In the genomic region with DNA sequence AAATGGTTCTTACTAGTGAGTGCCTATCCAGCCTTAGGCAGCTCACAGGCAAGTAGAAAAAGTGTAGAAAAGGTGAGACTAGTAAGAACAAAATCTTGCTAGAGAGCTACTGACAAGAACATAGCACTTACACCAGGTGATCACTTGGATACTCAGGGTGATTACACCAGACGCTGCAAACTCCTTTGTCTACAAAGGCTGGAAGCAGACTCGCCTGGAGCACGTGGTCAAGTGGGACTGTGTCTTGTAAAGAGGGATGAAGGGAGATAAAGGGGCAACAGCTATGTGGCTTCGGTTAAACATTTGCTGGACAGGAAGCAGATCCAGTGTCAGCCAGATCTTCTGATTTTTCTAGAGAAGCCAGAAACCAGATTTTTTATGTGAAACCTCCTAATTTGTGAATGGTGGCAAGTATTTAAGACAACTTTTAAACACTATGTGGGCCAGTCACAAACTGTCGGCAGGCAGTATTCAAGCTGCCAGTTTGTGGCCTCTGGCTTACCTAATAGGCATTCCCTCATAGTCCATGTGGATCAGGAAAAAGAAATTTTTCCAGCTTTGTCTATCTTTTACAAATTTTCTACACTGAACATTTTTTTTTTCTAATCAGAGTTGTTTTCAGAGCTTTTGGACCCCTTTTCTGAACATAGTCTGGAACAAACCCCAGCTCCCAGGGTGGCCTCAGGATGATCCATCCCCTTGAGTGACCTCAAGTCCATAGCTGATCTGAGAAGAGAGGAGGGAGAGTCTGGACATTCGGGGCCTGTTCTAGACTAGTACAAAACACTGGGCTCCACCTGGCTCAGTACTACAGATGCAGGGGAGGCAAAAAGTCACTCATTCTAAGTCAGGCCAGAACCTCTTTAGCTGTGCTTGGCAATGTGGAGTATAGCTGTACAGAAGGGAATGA, we compare ENCODE assay signal across 15 cellular contexts.
DNase-seq lines count a peak whose midpoint lies in the region; ATAC-seq and TF ChIP-seq lines count a peak whose summit lies in the region.
"Had no signal": no experiment of that assay in that cellular context is flagged by ENCODE, and none has a peak within 500 bp of the region (broad histone marks: within the 10 kb centered on the region; RNA-seq: fewer than 3 reads in every experiment).

No MANE protein-coding gene starts in this region.

- DNase-seq in left cardiac atrium: no peak
- no peak for DNase-seq in neuronal stem cell (ENCODE audit: low spot score)
- DNase-seq in tibial nerve (ENCODE audit: low spot score in 2 of 2): peak in 1 of 2 donors; percentile 57
- no peak for DNase-seq in NCI-H2227 treated with DMSO at 0.1 percent for 48 hours (lab: John Stamatoyannopoulos, UW)
- DNase-seq in SKM-1 (lab: John Stamatoyannopoulos, UW; ENCODE audit: unreplicated experiment): no peak
- no peak for DNase-seq in GDM1 (lab: John Stamatoyannopoulos, UW)
- DNase-seq: activated CD4-positive, alpha-beta T cell treated with anti-CD3 and anti-CD28 coated beads for 48 hours; C1 segment of cervical spinal cord; HCEC 1CT; NCI-H226; OCI-M1; stimulated activated CD4-positive, alpha-beta T cell treated with anti-CD3 and anti-CD28 coated beads, Interleukin-4, amount 100 ng/mL, for 24 hours; stimulated activated naive CD4-positive, alpha-beta T cell had no signal

- peak overlapping the region; percentile 35 for H3K27ac ChIP-seq in VCaP
- H3K27ac ChIP-seq in neuronal stem cell (replicated peaks; ENCODE audit: low read length): no peak overlapping the region
- H3K27ac ChIP-seq in tibial nerve: peak overlapping the region in 3 of 4 donors; percentile 49 to 84 (median 80)

- no peak overlapping the region for H3K9ac ChIP-seq in neuronal stem cell (ENCODE audit: low read depth, low read length, poor library complexity)

- H2BK15ac ChIP-seq in neuronal stem cell (ENCODE audit: low read length): no peak overlapping the region

- H4K8ac ChIP-seq in neuronal stem cell (ENCODE audit: low read depth, low read length): no peak overlapping the region

- H2AK5ac ChIP-seq in neuronal stem cell (ENCODE audit: low read depth, low read length): no peak overlapping the region

- H3K4me2 ChIP-seq in neuronal stem cell (ENCODE audit: insufficient read depth, low read length, poor library complexity, severe bottlenecking): no peak overlapping the region

- no peaks in the 10 kb centered on the region for H3K9me3 ChIP-seq in neuronal stem cell (replicated peaks in 1 of 2; ENCODE audit: control insufficient read depth in 2 of 2, insufficient read depth in 1 of 2, low read depth in 1 of 2, low read length in 2 of 2)
- H3K9me3 ChIP-seq in tibial nerve: no peaks in the 10 kb centered on the region

- H2BK12ac ChIP-seq in neuronal stem cell (ENCODE audit: low read length): peak overlapping the region; percentile 30

- H3K18ac ChIP-seq in neuronal stem cell (ENCODE audit: low read length): no peak overlapping the region

- intact Hi-C loops in left cardiac atrium (cut with DNase I): loop anchor here (10.0 kb wide), 2 partner anchors 95 to 165 kb away; no protein-coding TSS in a partner anchor

- H4K91ac ChIP-seq in neuronal stem cell (ENCODE audit: low read depth, low read length, poor library complexity): no peak overlapping the region

- peak; percentile 69 to 71 for ATAC-seq in left cardiac atrium
- ATAC-seq in HG03025 (IDR thresholded peaks at IDR 0.05; ENCODE audit: low FRiP score, unreplicated experiment): no peak

- no peak overlapping the region for H3K4ac ChIP-seq in neuronal stem cell (ENCODE audit: low read length)

- H3K23ac ChIP-seq in neuronal stem cell (ENCODE audit: low read depth, low read length, poor library complexity): no peak overlapping the region

- TF ChIP-seq POLR2A in tibial nerve (IDR thresholded peaks at IDR 0.05): no peak

- H3K27me3 ChIP-seq in neuronal stem cell (ENCODE audit: control insufficient read depth in 3 of 3, insufficient read depth in 3 of 3, low read depth in 1 of 3, low read length in 3 of 3): no peaks in the 10 kb centered on the region
- no peaks in the 10 kb centered on the region for H3K27me3 ChIP-seq in tibial nerve

- peak in 1 of 2 donors; percentile 47 for TF ChIP-seq EP300 in tibial nerve (IDR thresholded peaks at IDR 0.05)

- TF ChIP-seq CTCF in VCaP (conservative IDR thresholded peaks at IDR 0.05) (no peak), tibial nerve (IDR thresholded peaks at IDR 0.05) (no peak)

- no peak overlapping the region for H2BK120ac ChIP-seq in neuronal stem cell (ENCODE audit: low read depth, low read length)

- H3K4me3 ChIP-seq in neuronal stem cell (ENCODE audit: low read length in 2 of 2) (no peak overlapping the region), tibial nerve (no peak overlapping the region)

- H3K36me3 ChIP-seq in neuronal stem cell (replicated peaks in 1 of 2; ENCODE audit: control insufficient read depth in 2 of 2, insufficient read depth in 2 of 2, low read length in 2 of 2): peaks cover 0 to 3% of the 10 kb centered on the region in 2 donors
- H3K36me3 ChIP-seq in tibial nerve: no peaks in the 10 kb centered on the region

- WGBS in neuronal stem cell (ENCODE audit: extremely low coverage in 2 of 2, insufficient read length in 2 of 2, insufficient replicate concordance in 1 of 2), 2 donors: no CpG with 5 or more reads among the region's 6 CpGs
- 62 to 72% methylated on average over 6 of the region's 6 CpGs for WGBS in tibial nerve, 2 donors

- H2AFZ ChIP-seq in neuronal stem cell (ENCODE audit: low read length): no peak overlapping the region

- no peaks in the 10 kb centered on the region for H3K79me1 ChIP-seq in neuronal stem cell (ENCODE audit: low read depth, low read length)

- H3K4me1 ChIP-seq in neuronal stem cell (ENCODE audit: control insufficient read depth in 2 of 2, insufficient read depth in 1 of 2, low read depth in 1 of 2, low read length in 2 of 2) (peaks cover 4 to 17% of the 10 kb centered on the region in 2 donors), tibial nerve (peaks cover 0 to 65% (median 8%) of the 10 kb centered on the region in 4 donors)

- H3K14ac ChIP-seq in neuronal stem cell (ENCODE audit: low read length): no peak overlapping the region

- no peak overlapping the region for H2BK5ac ChIP-seq in neuronal stem cell (ENCODE audit: low read length)
